32 cellular contexts compared by ENCODE assay signal in the genomic region with DNA sequence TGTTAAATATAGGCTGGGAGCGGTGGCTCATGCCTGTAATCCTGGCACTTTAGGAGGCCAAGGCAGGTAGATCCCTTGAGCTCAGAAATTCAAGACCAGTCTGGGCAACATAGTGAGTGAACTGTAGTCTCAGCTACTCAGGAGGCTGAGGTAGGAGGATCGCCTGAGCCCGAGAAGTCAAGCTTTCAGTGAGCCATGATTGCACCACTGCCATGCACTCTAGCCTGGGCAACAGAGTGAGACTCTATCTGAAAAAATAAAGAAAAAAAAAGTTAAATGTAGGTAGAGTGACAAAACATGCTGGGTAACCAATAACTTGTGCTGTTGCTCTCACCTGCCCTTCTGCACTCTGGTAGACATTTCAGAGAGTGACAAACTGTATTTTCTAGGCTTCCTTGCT.
"Had no signal": no experiment of that assay in that cellular context is flagged by ENCODE, and none has a peak within 500 bp of the region (broad histone marks: within the 10 kb centered on the region; RNA-seq: fewer than 3 reads in every experiment).

No MANE protein-coding gene starts in this region.

- H3K27ac ChIP-seq: ovary, parathyroid adenoma, psoas muscle, skin epidermis, spleen, suprapubic skin, testis, tibial artery, transverse colon, upper lobe of right lung, uterus had no signal

- H3K9me3 Mint-ChIP-seq: naive thymus-derived CD8-positive, alpha-beta T cell; natural killer cell treated with Interleukin-12 subunit alpha and Interleukin-12 subunit beta and Interleukin-15 and Interleukin-18, amount 100 ng/mL, for 72 hours; neural crest cell; stimulated activated memory B cell treated with anti-CD40 and anti-IgM and Interleukin-4, amounts not matched to agents 10 μg/mL and 1 μg/mL and 100 μg/mL, for 72 hours; stimulated activated naive CD8-positive, alpha-beta T cell treated with anti-CD3 and anti-CD28 coated beads, Interleukin-15, amount 100 ng/mL, for 72 hours had no signal

- DNase-seq: naive thymus-derived CD8-positive, alpha-beta T cell; nephron progenitor cell; occipital lobe; ovary; posterior cingulate gyrus; psoas muscle; right cardiac atrium; spleen; stimulated activated CD4-positive, alpha-beta T cell treated with anti-CD3 and anti-CD28 coated beads, Interleukin-12 subunit alpha, Interleukin-12 subunit beta, amount 100 ng/mL, for 4 hours; stimulated activated CD4-positive, alpha-beta T cell treated with anti-CD3 and anti-CD28 coated beads, Interleukin-1b, Interleukin-23, amount 100 ng/mL, for 48 hours; stimulated activated CD4-positive, alpha-beta T cell treated with anti-CD3 and anti-CD28 coated beads, Interleukin-4, amount 100 ng/mL, for 1 hour; stimulated activated CD4-positive, alpha-beta T cell treated with anti-CD3 and anti-CD28 coated beads, Interleukin-4, amount 100 ng/mL, for 4 hours; stimulated activated CD8-positive, alpha-beta memory T cell treated with anti-CD3 and anti-CD28 coated beads, Interleukin-4, amount 100 ng/mL, for 48 hours; stimulated activated naive CD4-positive, alpha-beta T cell; stimulated activated naive CD8-positive, alpha-beta T cell treated with anti-CD3 and anti-CD28 coated beads, Interleukin-15, amount 100 ng/mL, for 72 hours; stimulated activated naive CD8-positive, alpha-beta T cell treated with anti-CD3 and anti-CD28 coated beads, Interleukin-15, Interleukin-2, amounts not matched to agents 100 U/mL and 50 U/mL, for 24 hours; substantia nigra; testis; tibial artery; transverse colon; upper lobe of right lung; uterus had no signal

- H3K27ac Mint-ChIP-seq: naive thymus-derived CD8-positive, alpha-beta T cell; natural killer cell treated with Interleukin-12 subunit alpha and Interleukin-12 subunit beta and Interleukin-15 and Interleukin-18, amount 100 ng/mL, for 72 hours; nephron progenitor cell; progenitor cell of endocrine pancreas; stimulated activated memory B cell treated with anti-CD40 and anti-IgM and Interleukin-4, amounts not matched to agents 10 μg/mL and 1 μg/mL and 100 μg/mL, for 72 hours; stimulated activated naive CD8-positive, alpha-beta T cell treated with anti-CD3 and anti-CD28 coated beads, Interleukin-15, amount 100 ng/mL, for 72 hours; type B pancreatic cell had no signal

- H3K4me3 ChIP-seq: ovary, psoas muscle, skin epidermis, smooth muscle cell, spleen, suprapubic skin, testis, tibial artery, transverse colon, upper lobe of right lung, uterus had no signal

- ATAC-seq: naive thymus-derived CD8-positive, alpha-beta T cell; natural killer cell treated with Interleukin-12 subunit alpha and Interleukin-12 subunit beta and Interleukin-15 and Interleukin-18, amount 100 ng/mL, for 72 hours; psoas muscle; right cardiac atrium; sciatic nerve; stimulated activated memory B cell treated with anti-CD40 and anti-IgM and Interleukin-4, amounts not matched to agents 10 μg/mL and 1 μg/mL and 100 μg/mL, for 72 hours; stimulated activated naive CD8-positive, alpha-beta T cell treated with anti-CD3 and anti-CD28 coated beads, Interleukin-15, amount 100 ng/mL, for 72 hours; stimulated activated naive CD8-positive, alpha-beta T cell treated with anti-CD3 and anti-CD28 coated beads, Interleukin-15, Interleukin-2, amounts not matched to agents 100 U/mL and 50 U/mL, for 24 hours; upper lobe of right lung had no signal

- H3K36me3 Mint-ChIP-seq: naive thymus-derived CD8-positive, alpha-beta T cell; natural killer cell treated with Interleukin-12 subunit alpha and Interleukin-12 subunit beta and Interleukin-15 and Interleukin-18, amount 100 ng/mL, for 72 hours; stimulated activated memory B cell treated with anti-CD40 and anti-IgM and Interleukin-4, amounts not matched to agents 10 μg/mL and 1 μg/mL and 100 μg/mL, for 72 hours; type B pancreatic cell had no signal

- H3K4me1 Mint-ChIP-seq: neural crest cell; stimulated activated naive CD8-positive, alpha-beta T cell treated with anti-CD3 and anti-CD28 coated beads, Interleukin-15, amount 100 ng/mL, for 72 hours had no signal

- H3K4me3 Mint-ChIP-seq: naive thymus-derived CD8-positive, alpha-beta T cell; natural killer cell treated with Interleukin-12 subunit alpha and Interleukin-12 subunit beta and Interleukin-15 and Interleukin-18, amount 100 ng/mL, for 72 hours; nephron progenitor cell; neural crest cell; stimulated activated memory B cell treated with anti-CD40 and anti-IgM and Interleukin-4, amounts not matched to agents 10 μg/mL and 1 μg/mL and 100 μg/mL, for 72 hours; stimulated activated naive CD8-positive, alpha-beta T cell treated with anti-CD3 and anti-CD28 coated beads, Interleukin-15, amount 100 ng/mL, for 72 hours; type B pancreatic cell had no signal

- H3K27me3 Mint-ChIP-seq: type B pancreatic cell had no signal

- H3K27me3 ChIP-seq: ovary, suprapubic skin, testis, tibial artery, transverse colon, upper lobe of right lung, uterus had no signal

- H3K36me3 ChIP-seq: ovary, spleen, suprapubic skin, tibial artery, transverse colon, upper lobe of right lung, uterus had no signal

- H3K4me1 ChIP-seq: parathyroid adenoma, spleen, testis, upper lobe of right lung, uterus had no signal

- H3K9me3 ChIP-seq: ovary, suprapubic skin, testis, tibial artery, transverse colon, upper lobe of right lung, uterus had no signal
